1 cellular context compared by ENCODE assay signal in genomic region chr17:81867952-81868673, GRCh38.
TF ChIP-seq lines count a peak whose summit lies in the region.

No MANE protein-coding gene starts in this region.

TF ChIP-seq in GM23338, 12 proteins besides CTCF, POLR2A, EP300 and RAD21 (continued from another document):
- TF ChIP-seq ZNF462 (CRISPR knock-in tag; IDR thresholded peaks at IDR 0.05) (no peak), EZH2 (IDR thresholded peaks at IDR 0.05; ENCODE audit: low read depth, unreplicated experiment) (no peak), CREB1 (CRISPR knock-in tag; IDR thresholded peaks at IDR 0.05; ENCODE audit: low read depth) (no peak), JUNB (IDR thresholded peaks at IDR 0.05; ENCODE audit: unreplicated experiment) (no peak), POLR2AphosphoS5 (IDR thresholded peaks at IDR 0.05; ENCODE audit: low read depth) (peak; percentile 63)
